10 cellular contexts compared by ENCODE assay signal in genomic region chr5:16735092-16735970, GRCh38.
A peak's percentile ranks its signal among the peaks of the same experiment; 100 is the strongest.
DNase-seq lines count a peak whose midpoint lies in the region; ATAC-seq and TF ChIP-seq lines count a peak whose summit lies in the region.
"Had no signal": no experiment of that assay in that cellular context is flagged by ENCODE, and none has a peak within 500 bp of the region (broad histone marks: within the 10 kb centered on the region; RNA-seq: fewer than 3 reads in every experiment).

No MANE protein-coding gene starts in this region.

- no peak overlapping the region for H3K27ac Mint-ChIP-seq in activated T-cell treated with anti-CD3 and anti-CD28 coated beads, Interleukin-2, amount 50 U/mL, for 24 hours
- H3K27ac Mint-ChIP-seq: memory B cell had no signal

- no peak for TF ChIP-seq EP300 in suprapubic skin (IDR thresholded peaks at IDR 0.05)

- DNase-seq in NCI-H446 (lab: John Stamatoyannopoulos, UW) (peak; percentile 53 to 68), cardiac fibroblast (ENCODE audit: low read depth in 2 of 2) (peak; percentile 2 to 22), suprapubic skin (ENCODE audit: low spot score in 2 of 2) (no peak), germinal center (ENCODE audit: low spot score) (no peak), SIG-M5 (lab: John Stamatoyannopoulos, UW) (no peak)
- DNase-seq in activated T-cell treated with anti-CD3 and anti-CD28 coated beads, Interleukin-2, amount 50 U/mL, for 24 hours, result no peak

- H3K27me3 ChIP-seq in layer of hippocampus (ENCODE audit: control insufficient read depth, insufficient read depth, low read length) (no peaks in the 10 kb centered on the region), suprapubic skin (no peaks in the 10 kb centered on the region)
- H3K27me3 ChIP-seq: adrenal gland had no signal

- no peak for ATAC-seq in HG02610 (IDR thresholded peaks at IDR 0.05; ENCODE audit: unreplicated experiment)

- H3K27ac ChIP-seq in layer of hippocampus (ENCODE audit: low read depth, low read length) (peak overlapping the region; percentile 39), suprapubic skin (peak overlapping the region; percentile 83)
- H3K27ac ChIP-seq: adrenal gland had no signal

- H3K9me3 ChIP-seq in suprapubic skin, result no peaks in the 10 kb centered on the region
- H3K9me3 ChIP-seq: adrenal gland had no signal

- peaks cover 25% of the 10 kb centered on the region for H3K4me1 ChIP-seq in suprapubic skin
- H3K4me1 ChIP-seq: adrenal gland had no signal

- 62% methylated on average over 12 of the region's 12 CpGs for WGBS in suprapubic skin

- no peaks in the 10 kb centered on the region for H3K9me3 Mint-ChIP-seq in activated T-cell treated with anti-CD3 and anti-CD28 coated beads, Interleukin-2, amount 50 U/mL, for 24 hours
- H3K9me3 Mint-ChIP-seq: memory B cell had no signal

- no peak overlapping the region for H3K4me3 ChIP-seq in cardiac fibroblast (replicated peaks in 1 of 2; ENCODE audit: low read depth in 2 of 2, low read length in 2 of 2)
- no peak overlapping the region for H3K4me3 ChIP-seq in suprapubic skin
- H3K4me3 ChIP-seq: adrenal gland had no signal

- TF ChIP-seq CTCF in cardiac fibroblast (IDR thresholded peaks at IDR 0.05; ENCODE audit: low read depth, low read length) (no peak), suprapubic skin (IDR thresholded peaks at IDR 0.05) (no peak)

- H3K4me1 Mint-ChIP-seq in activated T-cell treated with anti-CD3 and anti-CD28 coated beads, Interleukin-2, amount 50 U/mL, for 24 hours (ENCODE audit: low read depth), result no peaks in the 10 kb centered on the region
- H3K4me1 Mint-ChIP-seq: memory B cell had no signal

- peaks cover 19% of the 10 kb centered on the region for H3K27me3 Mint-ChIP-seq in activated T-cell treated with anti-CD3 and anti-CD28 coated beads, Interleukin-2, amount 50 U/mL, for 24 hours

- no peaks in the 10 kb centered on the region for H3K36me3 Mint-ChIP-seq in activated T-cell treated with anti-CD3 and anti-CD28 coated beads, Interleukin-2, amount 50 U/mL, for 24 hours (ENCODE audit: low read depth)
- H3K36me3 Mint-ChIP-seq: memory B cell had no signal

- no peak for TF ChIP-seq POLR2A in suprapubic skin (IDR thresholded peaks at IDR 0.05)

- H3K36me3 ChIP-seq in suprapubic skin, result peaks cover 3% of the 10 kb centered on the region
- H3K36me3 ChIP-seq: adrenal gland had no signal

- no peak overlapping the region for H3K4me3 Mint-ChIP-seq in activated T-cell treated with anti-CD3 and anti-CD28 coated beads, Interleukin-2, amount 50 U/mL, for 24 hours
- H3K4me3 Mint-ChIP-seq: memory B cell had no signal

Comparison
In these comparisons a context has a peak if more than half of its experiments do, and no peak if none do; other contexts are left out.
1. DNase-seq: peak in NCI-H446 (2 of 2) and cardiac fibroblast (2 of 2); none in suprapubic skin (0 of 2), germinal center (single experiment), activated T-cell treated with anti-CD3 and anti-CD28 coated beads, Interleukin-2, amount 50 U/mL, for 24 hours (single experiment) and SIG-M5 (single experiment).